In the genomic region with DNA sequence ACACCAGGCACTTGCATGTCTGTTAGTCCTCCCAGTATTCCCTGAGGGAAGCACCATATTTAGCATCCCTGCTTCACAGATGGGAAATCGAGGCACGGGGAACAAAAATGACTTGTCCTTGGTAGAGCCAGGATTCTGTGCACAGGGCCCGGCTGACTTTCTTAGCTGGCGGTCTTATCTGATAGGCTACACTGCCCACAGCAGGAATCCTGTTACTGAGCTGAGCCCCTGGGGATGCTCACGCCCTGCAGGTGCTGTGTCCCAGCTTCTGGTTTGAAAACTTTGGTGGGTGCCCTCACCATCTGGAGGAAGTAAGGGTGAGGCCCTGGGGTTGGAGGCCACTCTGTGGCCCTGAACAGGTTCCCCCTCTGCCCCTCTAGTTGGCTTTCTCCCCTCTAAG, we compare ENCODE assay signal across 8 cellular contexts. TPM values are rescaled to one million over a fixed set of nuclear protein-coding genes. Genes with fewer than 3 reads are reported as not detected.
DNase-seq lines count a peak whose midpoint lies in the region; ATAC-seq and TF ChIP-seq lines count a peak whose summit lies in the region.

No MANE protein-coding gene starts in this region.

- H3K4me3 ChIP-seq in GM06990 (replicated peaks; ENCODE audit: low read depth, low read length), result peak overlapping the region; percentile 7

- peak overlapping the region; percentile 96 for H3K27ac Mint-ChIP-seq in activated naive CD8-positive, alpha-beta T cell treated with anti-CD3 and anti-CD28 coated beads, Interleukin-2, amount 10 ng/mL, durations not matched to agents 7 days and 5 days
- H3K27ac Mint-ChIP-seq in osteocyte (ENCODE audit: unreplicated experiment) (peak overlapping the region; percentile 97), glutamatergic neuron (ENCODE audit: unreplicated experiment) (no peak overlapping the region)

- ATAC-seq in HG02759 (IDR thresholded peaks at IDR 0.05; ENCODE audit: unreplicated experiment) (peak; percentile 15), left lobe of liver (no peak)
- no peak for ATAC-seq in activated naive CD8-positive, alpha-beta T cell treated with anti-CD3 and anti-CD28 coated beads, Interleukin-2, amount 10 ng/mL, durations not matched to agents 7 days and 5 days (ENCODE audit: low read depth)

- H3K27me3 ChIP-seq in GM06990 (replicated peaks; ENCODE audit: control insufficient read depth, insufficient read depth, low read length), result no peaks in the 10 kb centered on the region

- no peaks in the 10 kb centered on the region for H3K9me3 Mint-ChIP-seq in activated naive CD8-positive, alpha-beta T cell treated with anti-CD3 and anti-CD28 coated beads, Interleukin-2, amount 10 ng/mL, durations not matched to agents 7 days and 5 days
- no peaks in the 10 kb centered on the region for H3K9me3 Mint-ChIP-seq in osteocyte (ENCODE audit: unreplicated experiment)
- peaks cover 8% of the 10 kb centered on the region for H3K9me3 Mint-ChIP-seq in glutamatergic neuron (ENCODE audit: unreplicated experiment)

- POLR2A ChIA-PET in activated naive CD8-positive, alpha-beta T cell treated with anti-CD3 and anti-CD28 coated beads, Interleukin-2, amount 10 ng/mL, durations not matched to agents 7 days and 5 days (lab: Charles Lee), result interaction anchor here (1.2 to 1.5 kb wide), 2 partner anchors 12 to 404 kb away, joined by 3 to 6 read pairs; no protein-coding TSS in a partner anchor

- peak; percentile 46 for DNase-seq in GM06990 (ENCODE audit: extremely low read depth, insufficient read length)
- DNase-seq in activated naive CD8-positive, alpha-beta T cell treated with anti-CD3 and anti-CD28 coated beads, Interleukin-2, amount 10 ng/mL, durations not matched to agents 7 days and 5 days, result no peak
- no peak for DNase-seq in osteocyte (ENCODE audit: extremely low spot score, unreplicated experiment)
- no peak for DNase-seq in left lobe of liver (ENCODE audit: low spot score)
- no peak for DNase-seq in glutamatergic neuron
- DNase-seq in NCI-H1417 treated with DMSO at 0.1 percent for 48 hours (lab: John Stamatoyannopoulos, UW), result no peak
- no peak for DNase-seq in GM13976 (ENCODE audit: low spot score)

- peaks cover 19% of the 10 kb centered on the region for H3K36me3 Mint-ChIP-seq in activated naive CD8-positive, alpha-beta T cell treated with anti-CD3 and anti-CD28 coated beads, Interleukin-2, amount 10 ng/mL, durations not matched to agents 7 days and 5 days
- H3K36me3 Mint-ChIP-seq in osteocyte (ENCODE audit: unreplicated experiment), result peaks cover 14% of the 10 kb centered on the region
- H3K36me3 Mint-ChIP-seq in glutamatergic neuron (ENCODE audit: unreplicated experiment), result no peaks in the 10 kb centered on the region

- peak overlapping the region; percentile 76 for H3K4me3 Mint-ChIP-seq in activated naive CD8-positive, alpha-beta T cell treated with anti-CD3 and anti-CD28 coated beads, Interleukin-2, amount 10 ng/mL, durations not matched to agents 7 days and 5 days
- H3K4me3 Mint-ChIP-seq in osteocyte (ENCODE audit: unreplicated experiment) (no peak overlapping the region), glutamatergic neuron (ENCODE audit: unreplicated experiment) (no peak overlapping the region)

- peaks cover 56% of the 10 kb centered on the region for H3K4me1 Mint-ChIP-seq in activated naive CD8-positive, alpha-beta T cell treated with anti-CD3 and anti-CD28 coated beads, Interleukin-2, amount 10 ng/mL, durations not matched to agents 7 days and 5 days
- H3K4me1 Mint-ChIP-seq in osteocyte (ENCODE audit: unreplicated experiment) (peaks cover 56% of the 10 kb centered on the region), glutamatergic neuron (ENCODE audit: low read depth, unreplicated experiment) (peaks cover 33% of the 10 kb centered on the region)

- no peaks in the 10 kb centered on the region for H3K27me3 Mint-ChIP-seq in activated naive CD8-positive, alpha-beta T cell treated with anti-CD3 and anti-CD28 coated beads, Interleukin-2, amount 10 ng/mL, durations not matched to agents 7 days and 5 days
- H3K27me3 Mint-ChIP-seq in osteocyte (ENCODE audit: unreplicated experiment) (no peaks in the 10 kb centered on the region), glutamatergic neuron (ENCODE audit: unreplicated experiment) (peaks cover 7% of the 10 kb centered on the region)

- TF ChIP-seq CTCF in GM06990 (IDR thresholded peaks at IDR 0.05; ENCODE audit: insufficient read depth, low read length, poor library complexity, severe bottlenecking) (no peak), osteocyte (IDR thresholded peaks at IDR 0.05) (no peak), glutamatergic neuron (IDR thresholded peaks at IDR 0.05; ENCODE audit: partially characterized antibody, unreplicated experiment) (no peak), GM13976 (IDR thresholded peaks at IDR 0.05; ENCODE audit: borderline replicate concordance, control extremely low read depth, extremely low read depth, insufficient read depth, missing control alignments) (no peak)

- in situ Hi-C loops in GM13976 (cut with MboI; ENCODE audit: low sequenced_read_pairs, unreplicated experiment), result no loop called here

- H3K36me3 ChIP-seq in GM06990 (ENCODE audit: control insufficient read depth, insufficient read depth, low read length), result peaks cover 12% of the 10 kb centered on the region

RNA-seq across cellular contexts. Expression of a gene that starts 43.0 kb away (rescaled TPM):
- 10 to 100 TPM; 57.1 to 59.3 TPM for total RNA-seq in activated naive CD8-positive, alpha-beta T cell treated with anti-CD3 and anti-CD28 coated beads, Interleukin-2, amount 10 ng/mL, durations not matched to agents 7 days and 5 days
- total RNA-seq in osteocyte, result 17.8 and 20.0 TPM in 2 replicates
- total RNA-seq in left lobe of liver, result 15.7 TPM
- total RNA-seq in glutamatergic neuron (ENCODE audit: unreplicated experiment), result 4.2 TPM
